2 cellular contexts compared by ENCODE assay signal in genomic region chr17:35795871-35796265, GRCh38.
TF ChIP-seq lines count a peak whose summit lies in the region.

No MANE protein-coding gene starts in this region.

TF ChIP-seq in H1, 55 proteins besides CTCF, POLR2A, EP300 and RAD21:
- TF ChIP-seq KDM1A (IDR thresholded peaks at IDR 0.05; ENCODE audit: borderline replicate concordance, low read length) = peak; percentile 93
- no peak for TF ChIP-seq ZNF274 (IDR thresholded peaks at IDR 0.05; ENCODE audit: borderline replicate concordance, extremely low read depth, low read length)
- TF ChIP-seq NANOG (IDR thresholded peaks at IDR 0.05; ENCODE audit: insufficient read depth, low read depth, low read length, poor library complexity, severe bottlenecking) = no peak
- TF ChIP-seq, protein P1, sequence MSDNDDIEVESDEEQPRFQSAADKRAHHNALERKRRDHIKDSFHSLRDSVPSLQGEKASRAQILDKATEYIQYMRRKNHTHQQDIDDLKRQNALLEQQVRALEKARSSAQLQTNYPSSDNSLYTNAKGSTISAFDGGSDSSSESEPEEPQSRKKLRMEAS (IDR thresholded peaks at IDR 0.05) = no peak
- TF ChIP-seq GABPA (IDR thresholded peaks at IDR 0.05; ENCODE audit: borderline replicate concordance, insufficient read depth, low read length) = no peak
- no peak for TF ChIP-seq SIN3A (conservative IDR thresholded peaks at IDR 0.05 in 1 of 2, IDR thresholded peaks at IDR 0.05 in 1 of 2; ENCODE audit: low read depth in 1 of 2, low read length in 2 of 2)

TF ChIP-seq in neural cell, 6 proteins besides CTCF, POLR2A, EP300 and RAD21:
- TF ChIP-seq POLR2AphosphoS5 (IDR thresholded peaks at IDR 0.05) = no peak
- TF ChIP-seq MXI1 (conservative IDR thresholded peaks at IDR 0.05; ENCODE audit: poor library complexity, severe bottlenecking) = no peak
- no peak for TF ChIP-seq EZH2 (IDR thresholded peaks at IDR 0.05; ENCODE audit: borderline replicate concordance, insufficient read depth, low read length, poor library complexity, severe bottlenecking)
- no peak for TF ChIP-seq TAF1 (IDR thresholded peaks at IDR 0.05; ENCODE audit: low read depth)
- TF ChIP-seq, protein P2, sequence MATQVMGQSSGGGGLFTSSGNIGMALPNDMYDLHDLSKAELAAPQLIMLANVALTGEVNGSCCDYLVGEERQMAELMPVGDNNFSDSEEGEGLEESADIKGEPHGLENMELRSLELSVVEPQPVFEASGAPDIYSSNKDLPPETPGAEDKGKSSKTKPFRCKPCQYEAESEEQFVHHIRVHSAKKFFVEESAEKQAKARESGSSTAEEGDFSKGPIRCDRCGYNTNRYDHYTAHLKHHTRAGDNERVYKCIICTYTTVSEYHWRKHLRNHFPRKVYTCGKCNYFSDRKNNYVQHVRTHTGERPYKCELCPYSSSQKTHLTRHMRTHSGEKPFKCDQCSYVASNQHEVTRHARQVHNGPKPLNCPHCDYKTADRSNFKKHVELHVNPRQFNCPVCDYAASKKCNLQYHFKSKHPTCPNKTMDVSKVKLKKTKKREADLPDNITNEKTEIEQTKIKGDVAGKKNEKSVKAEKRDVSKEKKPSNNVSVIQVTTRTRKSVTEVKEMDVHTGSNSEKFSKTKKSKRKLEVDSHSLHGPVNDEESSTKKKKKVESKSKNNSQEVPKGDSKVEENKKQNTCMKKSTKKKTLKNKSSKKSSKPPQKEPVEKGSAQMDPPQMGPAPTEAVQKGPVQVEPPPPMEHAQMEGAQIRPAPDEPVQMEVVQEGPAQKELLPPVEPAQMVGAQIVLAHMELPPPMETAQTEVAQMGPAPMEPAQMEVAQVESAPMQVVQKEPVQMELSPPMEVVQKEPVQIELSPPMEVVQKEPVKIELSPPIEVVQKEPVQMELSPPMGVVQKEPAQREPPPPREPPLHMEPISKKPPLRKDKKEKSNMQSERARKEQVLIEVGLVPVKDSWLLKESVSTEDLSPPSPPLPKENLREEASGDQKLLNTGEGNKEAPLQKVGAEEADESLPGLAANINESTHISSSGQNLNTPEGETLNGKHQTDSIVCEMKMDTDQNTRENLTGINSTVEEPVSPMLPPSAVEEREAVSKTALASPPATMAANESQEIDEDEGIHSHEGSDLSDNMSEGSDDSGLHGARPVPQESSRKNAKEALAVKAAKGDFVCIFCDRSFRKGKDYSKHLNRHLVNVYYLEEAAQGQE (IDR thresholded peaks at IDR 0.05; ENCODE audit: borderline replicate concordance) = no peak
- TF ChIP-seq SMC3 (conservative IDR thresholded peaks at IDR 0.05; ENCODE audit: poor library complexity) = no peak
